Comparison of ENCODE assay signal across 6 cellular contexts in genomic region chr19:30444686-30445232, GRCh38.
"Had no signal": no experiment of that assay in that cellular context is flagged by ENCODE, and none has a peak within 500 bp of the region (broad histone marks: within the 10 kb centered on the region; RNA-seq: fewer than 3 reads in every experiment).

No MANE protein-coding gene starts in this region.

- ATAC-seq: K562 had no signal

- H3K9me3 Mint-ChIP-seq: H9 had no signal

- H3K4me3 Mint-ChIP-seq: H9 had no signal

- DNase-seq: GM23248, GOT3, H9, HCEC 1CT, IMR-90 had no signal

- H3K4me3 ChIP-seq: GM23248, K562 had no signal

- H3K27ac ChIP-seq: GM23248 had no signal

- H3K27ac Mint-ChIP-seq: H9 had no signal
